ENCODE assay signal across 9 cellular contexts in the genomic region with DNA sequence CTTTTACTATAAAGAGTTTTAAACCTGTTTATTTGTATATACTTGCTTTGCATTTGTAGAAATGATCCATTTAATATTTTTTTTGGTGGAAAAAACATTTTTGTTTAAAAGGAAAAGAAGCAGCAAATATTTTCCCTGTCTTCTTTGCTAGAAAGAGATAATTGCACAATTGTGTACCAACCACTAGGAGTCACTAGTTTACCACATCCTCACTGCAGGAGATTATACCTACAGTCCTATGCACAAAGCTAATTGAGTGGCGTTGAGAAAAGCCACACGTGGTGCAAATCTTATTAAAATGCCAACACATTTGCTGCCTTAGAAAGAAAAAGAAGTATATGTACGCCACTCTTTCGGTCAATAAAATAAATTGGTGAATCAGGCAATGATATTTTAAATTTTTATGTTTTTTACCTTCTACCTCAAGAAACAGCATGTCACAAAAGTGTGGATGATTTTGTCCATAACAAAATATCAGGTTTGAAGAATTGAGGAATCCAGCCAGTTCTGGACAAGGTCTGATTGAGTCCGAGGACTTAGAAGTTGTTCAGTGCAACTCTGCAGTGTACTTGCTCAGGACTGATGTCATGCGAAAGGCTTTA.
DNase-seq lines count a peak whose midpoint lies in the region; ATAC-seq, FAIRE-seq and TF ChIP-seq lines count a peak whose summit lies in the region.
"Had no signal": no experiment of that assay in that cellular context is flagged by ENCODE, and none has a peak within 500 bp of the region (broad histone marks: within the 10 kb centered on the region; RNA-seq: fewer than 3 reads in every experiment).

No MANE protein-coding gene starts in this region.

- H3K9me3 ChIP-seq in thoracic aorta, result no peaks in the 10 kb centered on the region

- ATAC-seq in GM19463 (IDR thresholded peaks at IDR 0.05; ENCODE audit: unreplicated experiment), result peak; percentile 90
- peak; percentile 68 for ATAC-seq in HG03571 (IDR thresholded peaks at IDR 0.05; ENCODE audit: unreplicated experiment)
- ATAC-seq in thoracic aorta (ENCODE audit: insufficient number of reproducible peaks, low FRiP score, low read depth), result no peak

- H3K4me3 ChIP-seq in thoracic aorta, result no peak overlapping the region

- H3K27ac ChIP-seq in thoracic aorta, result no peak overlapping the region

- peak; percentile 66 for TF ChIP-seq CTCF in thoracic aorta (IDR thresholded peaks at IDR 0.05)

- FAIRE-seq in frontal cortex (lab: Jason Lieb, UNC), result no peak

- no peaks in the 10 kb centered on the region for H3K4me1 ChIP-seq in thoracic aorta (ENCODE audit: control insufficient read depth in 1 of 2, low read depth in 2 of 2)

- H3K36me3 ChIP-seq in thoracic aorta, result no peaks in the 10 kb centered on the region

- in situ Hi-C loops in G401 (cut with HindIII; ENCODE audit: low sequenced_read_pairs), result no loop called here

- DNase-seq in G401 (ENCODE audit: low spot score) (peak; percentile 67), RPMI7951 (ENCODE audit: low read depth) (peak; percentile 12), frontal cortex (ENCODE audit: low spot score in 2 of 2) (peak; percentile 2 to 34), thoracic aorta (ENCODE audit: low spot score) (no peak), NCI-H1930 (lab: John Stamatoyannopoulos, UW) (no peak)
- DNase-seq in activated CD4-positive, alpha-beta T cell treated with anti-CD3 and anti-CD28 coated beads for 48 hours, result no peak
- DNase-seq: activated B cell treated with CpG ODN at 0.5 μM for 24 hours had no signal

- H3K27me3 ChIP-seq in thoracic aorta (replicated peaks; ENCODE audit: insufficient read depth), result no peaks in the 10 kb centered on the region

Comparison
In these comparisons a context has a peak if more than half of its experiments do, and no peak if none do; other contexts are left out.
1. DNase-seq: peak in G401 (single experiment), RPMI7951 (single experiment) and frontal cortex (2 of 2); none in thoracic aorta (single experiment), activated CD4-positive, alpha-beta T cell treated with anti-CD3 and anti-CD28 coated beads for 48 hours (single experiment) and NCI-H1930 (0 of 2).